ENCODE assay signal across 18 cellular contexts in the genomic region with DNA sequence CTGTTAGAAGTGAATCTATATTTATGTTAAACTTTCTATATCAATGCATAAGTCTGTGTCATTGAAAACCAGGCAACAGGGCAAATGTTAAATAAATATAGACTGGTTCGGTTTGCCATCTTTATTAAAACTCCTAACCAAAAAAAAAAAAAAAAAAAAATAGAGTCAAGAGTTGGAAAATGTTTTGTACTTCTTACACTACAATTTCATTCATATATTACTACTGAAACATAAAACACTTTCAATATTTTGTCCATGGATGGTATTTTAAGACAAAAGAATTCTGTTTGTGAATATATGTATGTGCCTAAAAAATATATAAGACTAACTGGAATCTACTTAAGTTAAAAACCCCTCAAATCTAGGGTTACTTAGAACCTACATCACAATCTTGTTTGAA. TPM values are rescaled to one million over a fixed set of nuclear protein-coding genes. Genes with fewer than 3 reads are reported as not detected.
A peak's percentile ranks its signal among the peaks of the same experiment; 100 is the strongest.
DNase-seq lines count a peak whose midpoint lies in the region; ATAC-seq and TF ChIP-seq lines count a peak whose summit lies in the region.
"Had no signal": no experiment of that assay in that cellular context is flagged by ENCODE, and none has a peak within 500 bp of the region (broad histone marks: within the 10 kb centered on the region; RNA-seq: fewer than 3 reads in every experiment).

No MANE protein-coding gene starts in this region.

- H3K9me3 ChIP-seq in upper lobe of right lung (no peaks in the 10 kb centered on the region), GM23248 (ENCODE audit: low read depth) (no peaks in the 10 kb centered on the region)

- no peaks in the 10 kb centered on the region for H3F3A ChIP-seq in GM23248 (ENCODE audit: insufficient read depth)

- TF ChIP-seq CTCF in mesothelial cell of epicardium (IDR thresholded peaks at IDR 0.05; ENCODE audit: unreplicated experiment) (no peak), upper lobe of right lung (IDR thresholded peaks at IDR 0.05) (no peak), GM13976 (IDR thresholded peaks at IDR 0.05; ENCODE audit: borderline replicate concordance, control extremely low read depth, extremely low read depth, insufficient read depth, missing control alignments) (no peak)

- no peaks in the 10 kb centered on the region for H4K20me1 ChIP-seq in GM23248 (ENCODE audit: insufficient read depth)

- no peaks in the 10 kb centered on the region for H3K9me2 ChIP-seq in GM23248 (ENCODE audit: insufficient read depth)

- DNase-seq in NCI-H2107 treated with DMSO at 0.1 percent for 48 hours (lab: John Stamatoyannopoulos, UW; ENCODE audit: unreplicated experiment) (peak; percentile 40), NCI-H2107 (lab: John Stamatoyannopoulos, UW) (no peak), NCI-H748 treated with DMSO at 0.1 percent for 48 hours (lab: John Stamatoyannopoulos, UW) (peak; percentile 44), mesothelial cell of epicardium (ENCODE audit: low spot score in 2 of 2, unreplicated experiment in 2 of 2) (no peak), upper lobe of right lung (no peak), GM23248 (no peak), GM13976 (ENCODE audit: low spot score) (no peak)
- DNase-seq in activated CD4-positive, alpha-beta T cell treated with anti-CD3 and anti-CD28 coated beads for 48 hours: no peak
- DNase-seq: EL; H7; Karpas-422; MV-4-11; NCI-H146; NCI-H510A treated with DMSO at 0.1 percent for 48 hours; NK-92 treated with Interleukin-12 subunit alpha and Interleukin-12 subunit beta, amount 100 ng/mL, for 24 hours; OCI-M1; RPMI8226 had no signal

- intact Hi-C loops in upper lobe of right lung (cut with DNase I): no loop called here

- H3K36me3 Mint-ChIP-seq in mesothelial cell of epicardium: no peaks in the 10 kb centered on the region

- H3K4me3 ChIP-seq in upper lobe of right lung (peak overlapping the region; percentile 1), GM23248 (no peak overlapping the region)

- H3K9me3 Mint-ChIP-seq in mesothelial cell of epicardium: no peaks in the 10 kb centered on the region

- H3K27me3 ChIP-seq in upper lobe of right lung (peaks cover 12% of the 10 kb centered on the region), GM23248 (replicated peaks; ENCODE audit: insufficient read depth) (peaks cover 21% of the 10 kb centered on the region)

- WGBS in GM23248 (ENCODE audit: low coverage in 1 of 2, low lambda C conversion rate in 2 of 2, missing lambda C conversion rate in 2 of 2), 2 experiments: 0 to 12% methylated on average over 1 of the region's 1 CpG

- no peak overlapping the region for H3K4me2 ChIP-seq in GM23248 (ENCODE audit: unreplicated experiment)

- ATAC-seq in upper lobe of right lung: no peak

- H3K27ac Mint-ChIP-seq in mesothelial cell of epicardium: peak overlapping the region; percentile 79

- peak overlapping the region; percentile 98 for H3K4me3 Mint-ChIP-seq in mesothelial cell of epicardium

- H3K4me1 ChIP-seq in upper lobe of right lung (peaks cover 3% of the 10 kb centered on the region), GM23248 (ENCODE audit: insufficient read depth) (no peaks in the 10 kb centered on the region)

- H3K4me1 Mint-ChIP-seq in mesothelial cell of epicardium: peaks cover 37% of the 10 kb centered on the region

- H3K27me3 Mint-ChIP-seq in mesothelial cell of epicardium (ENCODE audit: low read depth): no peaks in the 10 kb centered on the region

- no peak overlapping the region for H2AFZ ChIP-seq in GM23248

- in situ Hi-C loops in GM23248 (cut with MboI) (no loop called here), GM13976 (cut with MboI; ENCODE audit: low sequenced_read_pairs, unreplicated experiment) (no loop called here)

- H3K36me3 ChIP-seq in upper lobe of right lung: no peaks in the 10 kb centered on the region
- H3K36me3 ChIP-seq in GM23248 (ENCODE audit: low read depth): no peaks in the 10 kb centered on the region

- H3K79me2 ChIP-seq in GM23248 (ENCODE audit: insufficient read depth): no peaks in the 10 kb centered on the region

- no peak overlapping the region for H3K27ac ChIP-seq in upper lobe of right lung
- no peak overlapping the region for H3K27ac ChIP-seq in GM23248
- H3K27ac ChIP-seq: C4-2B had no signal

- no peak overlapping the region for H3K9ac ChIP-seq in GM23248

RNA-seq across cellular contexts. Expression of a gene that starts 5.2 kb away (rescaled TPM):
- total RNA-seq in mesothelial cell of epicardium: 66.8 to 69.0 TPM (median 67.0 TPM) in 3 replicates
- total RNA-seq in upper lobe of right lung: 11.5 TPM
- not detected in 2 replicates for total RNA-seq in GM23248 (2014; rRNA removed; shearing (Covaris generic))
- not detected in 2 replicates for polyA plus RNA-seq in GM23248 (2016; fragmentation: Nextera tagmentation; extraction: Ambion mirVana)

Comparison
In these comparisons a context has a peak if more than half of its experiments do, and no peak if none do; other contexts are left out.
1. DNase-seq: peak in NCI-H2107 treated with DMSO at 0.1 percent for 48 hours (single experiment) and NCI-H748 treated with DMSO at 0.1 percent for 48 hours (single experiment); none in NCI-H2107 (single experiment), mesothelial cell of epicardium (0 of 2), upper lobe of right lung (single experiment), GM23248 (single experiment), GM13976 (single experiment) and activated CD4-positive, alpha-beta T cell treated with anti-CD3 and anti-CD28 coated beads for 48 hours (single experiment).
2. RNA of a gene that starts 5.2 kb away (total RNA-seq): 66.8 to 69.0 TPM in mesothelial cell of epicardium and 11.5 TPM in upper lobe of right lung (single experiment); not detected in GM23248; every median in the first group is over 10 times any median in the second.